8 cellular contexts compared by ENCODE assay signal in genomic region chr3:119891944-119892721, GRCh38.
DNase-seq lines count a peak whose midpoint lies in the region; ATAC-seq, FAIRE-seq and TF ChIP-seq lines count a peak whose summit lies in the region.

No MANE protein-coding gene starts in this region.

- TF ChIP-seq POLR2A in testis (IDR thresholded peaks at IDR 0.05): no peak

- H3K36me3 Mint-ChIP-seq in CD8-positive, alpha-beta memory T cell: peaks cover 17 to 44% (median 32%) of the 10 kb centered on the region in 3 donors
- H3K36me3 Mint-ChIP-seq in T-helper 2 cell treated with Interferon-gamma antibody and Interleukin-4, amounts not matched to agents 5 μg/mL and 100 μg/mL, for 36 hours (ENCODE audit: low read depth): peaks cover 35% of the 10 kb centered on the region

- peaks cover 8 to 20% (median 11%) of the 10 kb centered on the region in 3 donors for H3K4me1 Mint-ChIP-seq in CD8-positive, alpha-beta memory T cell
- H3K4me1 Mint-ChIP-seq in T-helper 2 cell treated with Interferon-gamma antibody and Interleukin-4, amounts not matched to agents 5 μg/mL and 100 μg/mL, for 36 hours (ENCODE audit: low read depth): peaks cover 5% of the 10 kb centered on the region

- H3K9me3 ChIP-seq in CD8-positive, alpha-beta memory T cell (ENCODE audit: low read length): no peaks in the 10 kb centered on the region
- no peaks in the 10 kb centered on the region for H3K9me3 ChIP-seq in lung (ENCODE audit: control insufficient read depth in 2 of 2, insufficient read depth in 1 of 2, low read length in 1 of 2)
- H3K9me3 ChIP-seq in testis: no peaks in the 10 kb centered on the region

- H3K36me3 ChIP-seq in CD8-positive, alpha-beta memory T cell (ENCODE audit: insufficient read depth, low read length): no peaks in the 10 kb centered on the region
- H3K36me3 ChIP-seq in lung (ENCODE audit: control insufficient read depth in 2 of 2, insufficient read depth in 2 of 2, low read length in 2 of 2): peaks cover 0 to 5% of the 10 kb centered on the region in 2 donors
- H3K36me3 ChIP-seq in testis (ENCODE audit: low read depth, missing control alignments): no peaks in the 10 kb centered on the region

- POLR2A ChIA-PET in CD8-positive, alpha-beta memory T cell (lab: Charles Lee): interaction anchor here (1.1 kb wide), 1 partner anchor 203 kb away, joined by 4 read pairs; the partner anchor contains the start of gene GSK3B

- peak; percentile 28 to 94 (median 75) for TF ChIP-seq CTCF in dorsolateral prefrontal cortex (IDR thresholded peaks at IDR 0.05 in 54 of 56, conservative IDR thresholded peaks at IDR 0.05 in 2 of 56; ENCODE audit: low read depth in 1 of 56, partially characterized antibody in 56 of 56)
- peak; percentile 56 for TF ChIP-seq CTCF in lung (IDR thresholded peaks at IDR 0.05; ENCODE audit: control extremely low read depth, extremely low read depth)
- TF ChIP-seq CTCF in testis (IDR thresholded peaks at IDR 0.05): peak; percentile 49 to 58 (median 52)

- no peaks in the 10 kb centered on the region for H3K27me3 ChIP-seq in CD8-positive, alpha-beta memory T cell (ENCODE audit: insufficient read depth, low read length, poor library complexity, severe bottlenecking)
- H3K27me3 ChIP-seq in dorsolateral prefrontal cortex (no peaks in the 10 kb centered on the region), lung (ENCODE audit: control insufficient read depth, insufficient read depth) (no peaks in the 10 kb centered on the region), testis (no peaks in the 10 kb centered on the region)

- H3K9me3 Mint-ChIP-seq in CD8-positive, alpha-beta memory T cell: peaks cover 13 to 23% (median 20%) of the 10 kb centered on the region in 5 donors
- peaks cover 23% of the 10 kb centered on the region for H3K9me3 Mint-ChIP-seq in T-helper 2 cell treated with Interferon-gamma antibody and Interleukin-4, amounts not matched to agents 5 μg/mL and 100 μg/mL, for 36 hours

- no peaks in the 10 kb centered on the region for H3K27me3 Mint-ChIP-seq in CD8-positive, alpha-beta memory T cell
- no peaks in the 10 kb centered on the region for H3K27me3 Mint-ChIP-seq in T-helper 2 cell treated with Interferon-gamma antibody and Interleukin-4, amounts not matched to agents 5 μg/mL and 100 μg/mL, for 36 hours (ENCODE audit: low read depth)

- 34 to 44% methylated on average over 10 of the region's 10 CpGs for WGBS in lung, 2 donors
- 38 to 48% methylated on average over 10 of the region's 10 CpGs for WGBS in testis, 2 donors

- CTCF ChIA-PET in CD8-positive, alpha-beta memory T cell (lab: Charles Lee): interaction anchor here (0.7 to 5.1 kb wide), 17 partner anchors 11 to 667 kb away, joined by 3 to 51 read pairs (median 4); partner anchors contain the start of gene GSK3B

- no peak overlapping the region for H3K27ac ChIP-seq in CD8-positive, alpha-beta memory T cell (ENCODE audit: low read depth, low read length)
- H3K27ac ChIP-seq in dorsolateral prefrontal cortex: no peak overlapping the region
- H3K27ac ChIP-seq in lung (ENCODE audit: low read depth in 1 of 2, low read length in 1 of 2): no peak overlapping the region
- no peak overlapping the region for H3K27ac ChIP-seq in testis

- intact Hi-C loops in dorsolateral prefrontal cortex (cut with DNase I) (loop anchor here (2.0 to 10.0 kb wide), 6 partner anchors 200 to 667 kb away; partner anchors contain the start of gene GSK3B (in 2 of the 2)), testis (cut with DNase I; ENCODE audit: low total_unique reads) (no loop called here)

- FAIRE-seq in GM19239 (lab: Jason Lieb, UNC): peak; percentile 96

- peak; percentile 69 for ATAC-seq in lung (ENCODE audit: insufficient read depth, low FRiP score)

- H3K4me3 Mint-ChIP-seq in CD8-positive, alpha-beta memory T cell: no peak overlapping the region
- no peak overlapping the region for H3K4me3 Mint-ChIP-seq in T-helper 2 cell treated with Interferon-gamma antibody and Interleukin-4, amounts not matched to agents 5 μg/mL and 100 μg/mL, for 36 hours

- peak overlapping the region in 1 of 8 donors; percentile 33 for H3K27ac Mint-ChIP-seq in CD8-positive, alpha-beta memory T cell
- H3K27ac Mint-ChIP-seq in T-helper 2 cell treated with Interferon-gamma antibody and Interleukin-4, amounts not matched to agents 5 μg/mL and 100 μg/mL, for 36 hours: no peak overlapping the region

- DNase-seq in CD8-positive, alpha-beta memory T cell: peak in 4 of 5 donors; percentile 6 to 51 (median 46)
- DNase-seq in GM19239 (ENCODE audit: insufficient read length, low spot score): peak; percentile 9
- peak; percentile 72 for DNase-seq in NCI-H1105 treated with DMSO at 0.1 percent for 48 hours (lab: John Stamatoyannopoulos, UW)
- DNase-seq in T-helper 2 cell treated with Interferon-gamma antibody and Interleukin-4, amounts not matched to agents 5 μg/mL and 100 μg/mL, for 36 hours (ENCODE audit: low spot score): peak; percentile 20
- DNase-seq in dorsolateral prefrontal cortex: peak in 1 of 10 donors; percentile 16
- peak; percentile 36 for DNase-seq in lung (ENCODE audit: low spot score)
- DNase-seq in testis: peak; percentile 33
- DNase-seq in islet precursor cell: no peak

- no peak overlapping the region for H3K4me3 ChIP-seq in CD8-positive, alpha-beta memory T cell (ENCODE audit: low read length)
- H3K4me3 ChIP-seq in dorsolateral prefrontal cortex (peak overlapping the region in 19 of 59 donors; percentile 6 to 47 (median 25)), lung (no peak overlapping the region), testis (no peak overlapping the region)

- no peaks in the 10 kb centered on the region for H3K4me1 ChIP-seq in CD8-positive, alpha-beta memory T cell (ENCODE audit: insufficient read depth, low read length)
- H3K4me1 ChIP-seq in lung (ENCODE audit: control insufficient read depth in 2 of 2, insufficient read depth in 2 of 2, low read length in 2 of 2) (peaks cover 0 to 4% of the 10 kb centered on the region in 2 donors), testis (peaks cover 4% of the 10 kb centered on the region)
